ENCODE assay signal across 10 cellular contexts in the genomic region with DNA sequence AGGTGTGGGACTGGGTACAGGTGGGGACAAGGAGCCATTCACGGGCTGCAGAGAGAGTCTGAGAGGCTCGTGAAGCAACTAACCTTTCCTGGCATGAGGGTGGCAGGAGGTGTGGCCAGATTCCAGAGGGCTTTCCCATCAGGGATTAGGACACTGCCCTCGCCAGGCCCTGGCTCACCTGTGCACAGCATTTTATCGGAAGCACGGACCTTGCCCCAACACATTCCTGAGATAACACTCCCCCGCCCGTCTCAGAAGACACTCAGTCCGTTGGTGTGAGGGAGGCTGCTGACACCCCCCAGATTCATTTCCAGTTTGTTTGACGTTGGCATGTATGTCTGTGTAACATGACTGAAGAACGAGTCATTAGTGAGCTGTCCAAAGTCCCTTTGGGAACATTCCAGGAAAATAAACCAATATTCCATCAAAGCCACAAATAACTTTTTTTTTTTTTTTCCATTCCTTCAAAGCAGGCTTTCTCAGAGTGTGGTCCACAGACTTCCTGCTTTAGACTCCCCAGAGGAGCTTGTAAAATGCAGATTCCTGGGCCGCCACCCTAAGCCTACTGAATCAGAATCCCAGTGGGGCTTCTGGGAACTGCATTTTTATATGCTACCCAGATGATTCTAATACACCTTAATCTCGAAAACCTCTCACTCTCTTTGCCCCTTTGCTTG. TPM values are rescaled to one million over a fixed set of nuclear protein-coding genes. Genes with fewer than 3 reads are reported as not detected.
DNase-seq lines count a peak whose midpoint lies in the region; ATAC-seq, FAIRE-seq and TF ChIP-seq lines count a peak whose summit lies in the region.
"Had no signal": no experiment of that assay in that cellular context is flagged by ENCODE, and none has a peak within 500 bp of the region (broad histone marks: within the 10 kb centered on the region; RNA-seq: fewer than 3 reads in every experiment).

No MANE protein-coding gene starts in this region.

- TF ChIP-seq CTCF in A549 (IDR thresholded peaks at IDR 0.05) = peak; percentile 14; the same call in 1 of the 3 replicates
- TF ChIP-seq CTCF in breast epithelium (IDR thresholded peaks at IDR 0.05) = no peak
- TF ChIP-seq CTCF in HepG2 (CRISPR knock-in tag; IDR thresholded peaks at IDR 0.05) = peak; percentile 46
- no peak for TF ChIP-seq CTCF in GM20000 (IDR thresholded peaks at IDR 0.05; ENCODE audit: extremely low read depth, missing control alignments)

- H3K36me3 Mint-ChIP-seq in effector memory CD8-positive, alpha-beta T cell (ENCODE audit: insufficient read depth) = no peaks in the 10 kb centered on the region
- H3K36me3 Mint-ChIP-seq: IgD-negative memory B cell had no signal

- peaks cover 10% of the 10 kb centered on the region for H3K79me2 ChIP-seq in HepG2 (ENCODE audit: insufficient read depth, low read length)

- intact Hi-C loops in breast epithelium (cut with DNase I; ENCODE audit: low total_unique reads) (no loop called here), HepG2 (cut with micrococcal nuclease; ENCODE audit: unreplicated experiment) (loop anchor here (1.0 to 2.0 kb wide), 4 partner anchors 14 to 47 kb away; partner anchors contain the start of gene WWC1)

- H3K27me3 ChIP-seq in breast epithelium = no peaks in the 10 kb centered on the region
- no peaks in the 10 kb centered on the region for H3K27me3 ChIP-seq in HepG2 (ENCODE audit: control insufficient read depth in 1 of 2, insufficient read depth in 2 of 2, low read length in 2 of 2)

- no peak for TF ChIP-seq POLR2A in A549 (IDR thresholded peaks at IDR 0.05; ENCODE audit: low read length)
- TF ChIP-seq POLR2A in breast epithelium (IDR thresholded peaks at IDR 0.05) = no peak
- TF ChIP-seq POLR2A in HepG2 (IDR thresholded peaks at IDR 0.05; ENCODE audit: insufficient read depth in 1 of 2, low read depth in 2 of 2, low read length in 2 of 2) = no peak

- no peaks in the 10 kb centered on the region for H3K4me1 Mint-ChIP-seq in effector memory CD8-positive, alpha-beta T cell (ENCODE audit: low read depth in 2 of 2)

- peak; percentile 28 to 75; a peak in 4 of 5 replicates for TF ChIP-seq RAD21 in A549 (conservative IDR thresholded peaks at IDR 0.05 in 1 of 2, IDR thresholded peaks at IDR 0.05 in 1 of 2)
- TF ChIP-seq RAD21 in HepG2 (CRISPR knock-in tag; IDR thresholded peaks at IDR 0.05) = peak; percentile 29; the same call in 1 of the 2 replicates

- in situ Hi-C loops in HepG2 (cut with HindIII; ENCODE audit: extremely low pct_ligation_motif_present, low pct_unique_long_range_greater_than_20kb) = no loop called here

- no peaks in the 10 kb centered on the region for H3K9me3 Mint-ChIP-seq in effector memory CD8-positive, alpha-beta T cell

- H3K27ac ChIP-seq in A549 (peak overlapping the region; percentile 92 to 98), breast epithelium (peak overlapping the region; percentile 89), HepG2 (ENCODE audit: extremely low read length, insufficient read depth, low read length) (peak overlapping the region; percentile 87)

- no peaks in the 10 kb centered on the region for H3K9me3 ChIP-seq in A549
- no peaks in the 10 kb centered on the region for H3K9me3 ChIP-seq in breast epithelium
- H3K9me3 ChIP-seq in HepG2 (ENCODE audit: low read length) = no peaks in the 10 kb centered on the region

- CTCF ChIA-PET in A549 (lab: Yijun Ruan, JAX) = interaction anchor here (0.6 to 22.9 kb wide), 12 partner anchors 9 to 309 kb away, joined by 3 to 256 read pairs (median 5); partner anchors contain the start of gene WWC1
- CTCF ChIA-PET in HepG2 (lab: Yijun Ruan, JAX; ENCODE audit: low intra/inter-chr PET ratio, low total read pairs) = no interaction called here

- H3K4me3 Mint-ChIP-seq in effector memory CD8-positive, alpha-beta T cell = no peak overlapping the region
- H3K4me3 Mint-ChIP-seq: IgD-negative memory B cell had no signal

- peak; percentile 76 to 98 for DNase-seq in A549 (ENCODE audit: low read depth in 1 of 2, low spot score in 1 of 2)
- DNase-seq in HTR-8/SVneo (ENCODE audit: insufficient read length, low spot score) = peak; percentile 68
- peak; percentile 71 to 75 for DNase-seq in breast epithelium (ENCODE audit: low spot score in 2 of 2)
- peak; percentile 97 for DNase-seq in HepG2 (ENCODE audit: low spot score)
- DNase-seq in activated CD4-positive, alpha-beta T cell treated with anti-CD3 and anti-CD28 coated beads for 1 hour = no peak
- no peak for DNase-seq in GM20000 (ENCODE audit: low spot score)
- no peak for DNase-seq in effector memory CD8-positive, alpha-beta T cell
- DNase-seq in stimulated activated CD4-positive, alpha-beta T cell treated with anti-CD3 and anti-CD28 coated beads, Interleukin-12 subunit alpha, Interleukin-12 subunit beta, amount 100 ng/mL, for 4 hours = no peak
- DNase-seq: amygdala had no signal

- H3K4me2 ChIP-seq in A549 (peak overlapping the region; percentile 90), HepG2 (ENCODE audit: low read depth, low read length) (peak overlapping the region; percentile 98)

- H3K4me3 ChIP-seq in A549 (peak overlapping the region; percentile 4; the same call in 1 of the 3 replicates), breast epithelium (no peak overlapping the region), HepG2 (replicated peaks in 1 of 3; ENCODE audit: insufficient read depth in 1 of 3, low read depth in 2 of 3, low read length in 3 of 3) (peak overlapping the region; percentile 48 to 68 (median 54))

- peaks cover 8 to 15% of the 10 kb centered on the region in 2 donors for H3K27me3 Mint-ChIP-seq in effector memory CD8-positive, alpha-beta T cell

- 3% methylated on average over 12 of the region's 12 CpGs for WGBS in A549 (ENCODE audit: missing lambda C conversion rate)
- WGBS in HepG2 (ENCODE audit: low lambda C conversion rate) = 2% methylated on average over 9 of the region's 12 CpGs

- no TSS peak for BruUV-seq in HepG2 (replicated peaks; lab: Mats Ljungman, UMichigan)

- no peak overlapping the region for H2AFZ ChIP-seq in HepG2 (ENCODE audit: low read length)

- POLR2A ChIA-PET in A549 (lab: Yijun Ruan, JAX) = interaction anchor here (0.8 to 4.5 kb wide), 3 partner anchors 13 to 23 kb away, joined by 3 to 24 read pairs (median 4); partner anchors contain the start of gene WWC1
- POLR2A ChIA-PET in HepG2 (lab: Yijun Ruan, JAX) = interaction anchor here (0.8 to 4.2 kb wide), 11 partner anchors 12 to 54 kb away, joined by 3 to 44 read pairs (median 6); partner anchors contain the start of gene WWC1

- peak; percentile 97 to 99 for TF ChIP-seq EP300 in A549 (IDR thresholded peaks at IDR 0.05)
- peak in 1 of 2 experiments; percentile 89; a peak in 3 of 4 replicates for TF ChIP-seq EP300 in HepG2 (IDR thresholded peaks at IDR 0.05; ENCODE audit: low read depth in 2 of 2, low read length in 2 of 2)
- peak; percentile 78; the same call in 1 of the 2 replicates for TF ChIP-seq EP300 in HepG2 (CRISPR knock-in tag; IDR thresholded peaks at IDR 0.05; ENCODE audit: borderline replicate concordance)

- FAIRE-seq in A549 (lab: Jason Lieb, UNC) = peak; percentile 95
- peak; percentile 94 for FAIRE-seq in HTR-8/SVneo (lab: Jason Lieb, UNC)
- FAIRE-seq in HepG2 (lab: Jason Lieb, UNC) = peak; percentile 97

- H3K36me3 ChIP-seq in breast epithelium (no peaks in the 10 kb centered on the region), HepG2 (replicated peaks in 1 of 2; ENCODE audit: control insufficient read depth in 1 of 2, insufficient read depth in 2 of 2, low read length in 2 of 2) (no peaks in the 10 kb centered on the region; a peak in 1 of 5 replicates)

- no peak overlapping the region for H3K27ac Mint-ChIP-seq in effector memory CD8-positive, alpha-beta T cell

- no peaks in the 10 kb centered on the region for H4K20me1 ChIP-seq in HepG2 (ENCODE audit: insufficient read depth, low read length)

- peaks cover 89% of the 10 kb centered on the region for H3K4me1 ChIP-seq in A549
- peaks cover 0 to 6% of the 10 kb centered on the region in 2 donors for H3K4me1 ChIP-seq in breast epithelium
- H3K4me1 ChIP-seq in HepG2 (ENCODE audit: insufficient read depth, low read length) = peaks cover 77% of the 10 kb centered on the region

- peak; percentile 77 for ATAC-seq in A549
- ATAC-seq in HepG2 = peak; percentile 80
- no peak for ATAC-seq in effector memory CD8-positive, alpha-beta T cell (replicated peaks)

- peak overlapping the region; percentile 80 for H3K9ac ChIP-seq in HepG2 (ENCODE audit: insufficient read depth, low read depth, low read length)

TF ChIP-seq in A549, 52 proteins besides CTCF, POLR2A, EP300 and RAD21 (continues in another document):
- no peak for TF ChIP-seq PHF8 (IDR thresholded peaks at IDR 0.05; ENCODE audit: borderline replicate concordance, low read depth)

RNA-seq across cellular contexts. Expression of gene WWC1, which starts 23.4 kb away (rescaled TPM):
- polyA plus RNA-seq in A549 (2011; rRNA removed) = 75.0 and 98.1 TPM in 2 replicates
- polyA plus RNA-seq in A549 (2012; cell fraction: cytosol; rRNA removed) = 52.9 and 53.5 TPM in 2 replicates
- 45.0 and 53.1 TPM in 2 replicates for polyA plus RNA-seq in A549 (2012; cell fraction: nucleus; rRNA removed)
- polyA plus RNA-seq in A549 (2017; fragmentation: RNase III; extraction: RNeasy Plus Mini Kit Qiagen cat#74134 plus additional on column Dnase treatment) = 88.5 to 113 TPM (median 92.2 TPM) in 3 replicates
- 107 and 125 TPM in 2 replicates for polyA minus RNA-seq in A549 (2011; rRNA and poly(A)+ RNA removed)
- 10 to 100 TPM in 2 of 3 donors, under 1 TPM in 1; 0.96 to 59.9 (median 59.6) TPM for total RNA-seq in breast epithelium
- total RNA-seq in HepG2 (2016; rRNA removed; fragmentation: Illumina TruSeq; extraction: Trizol) = 17.3 and 17.9 TPM in 2 replicates
- 3.2 and 4.1 TPM in 2 replicates for total RNA-seq in HepG2 (2016; cell fraction: cytosol; rRNA removed; fragmentation: Illumina TruSeq; extraction: Trizol; ENCODE audit: low read depth)
- total RNA-seq in HepG2 (2016; cell fraction: insoluble cytoplasmic fraction; rRNA removed; fragmentation: Illumina TruSeq; extraction: Trizol) = 16.2 and 18.5 TPM in 2 replicates
- 11.3 and 13.4 TPM in 2 replicates for total RNA-seq in HepG2 (2016; cell fraction: membrane; rRNA removed; fragmentation: Illumina TruSeq; extraction: Trizol)
- 11.5 and 19.6 TPM in 2 replicates for total RNA-seq in HepG2 (2016; cell fraction: nucleus; rRNA removed; fragmentation: Illumina TruSeq; extraction: Trizol)
- 8.3 and 9.3 TPM in 2 replicates for polyA plus RNA-seq in HepG2 (2011; rRNA removed)
- 5.7 and 5.8 TPM in 2 replicates for polyA plus RNA-seq in HepG2 (2011; cell fraction: cytosol; rRNA removed)
- polyA plus RNA-seq in HepG2 (2011; cell fraction: nucleus; rRNA removed) = 9.7 and 10.0 TPM in 2 replicates
- 8.6 and 11.5 TPM in 2 replicates for polyA plus RNA-seq in HepG2 (2012)
- polyA plus RNA-seq in HepG2 (2016; cell fraction: cytosol; fragmentation: Illumina TruSeq; extraction: Trizol; ENCODE audit: low read depth) = 1.6 and 2.5 TPM in 2 replicates
- polyA plus RNA-seq in HepG2 (2016; cell fraction: insoluble cytoplasmic fraction; fragmentation: Illumina TruSeq; extraction: Trizol; ENCODE audit: low read depth) = 16.5 and 17.8 TPM in 2 replicates
- 7.0 and 8.7 TPM in 2 replicates for polyA plus RNA-seq in HepG2 (2016; cell fraction: membrane; fragmentation: Illumina TruSeq; extraction: Trizol; ENCODE audit: low read depth)
- polyA plus RNA-seq in HepG2 (2016; cell fraction: nucleus; fragmentation: Illumina TruSeq; extraction: Trizol; ENCODE audit: insufficient read depth, low read depth) = 16.3 and 18.5 TPM in 2 replicates
- polyA minus RNA-seq in HepG2 (2011; rRNA and poly(A)+ RNA removed; ENCODE audit: low replicate concordance) = 12.6 and 55.5 TPM in 2 replicates
- polyA minus RNA-seq in HepG2 (2011; cell fraction: cytosol; rRNA and poly(A)+ RNA removed) = 6.4 and 7.6 TPM in 2 replicates
- 12.2 and 12.5 TPM in 2 replicates for polyA minus RNA-seq in HepG2 (2011; cell fraction: nucleus; rRNA and poly(A)+ RNA removed)

Comparison
In these comparisons a context has a peak if more than half of its experiments do, and no peak if none do; other contexts are left out.
1. DNase-seq: peak in A549 (2 of 2), HTR-8/SVneo (single experiment), breast epithelium (2 of 2) and HepG2 (single experiment); none in activated CD4-positive, alpha-beta T cell treated with anti-CD3 and anti-CD28 coated beads for 1 hour (single experiment), GM20000 (single experiment), effector memory CD8-positive, alpha-beta T cell (0 of 3) and stimulated activated CD4-positive, alpha-beta T cell treated with anti-CD3 and anti-CD28 coated beads, Interleukin-12 subunit alpha, Interleukin-12 subunit beta, amount 100 ng/mL, for 4 hours (single experiment).
2. H3K4me3 ChIP-seq: peak in A549 (single experiment) and HepG2 (3 of 3); none in breast epithelium (0 of 3).
3. CTCF ChIP-seq: peak in A549 (single experiment) and HepG2 (single experiment); none in breast epithelium (0 of 3) and GM20000 (single experiment).
4. Of the 38 proteins assayed by ChIP-seq in both HepG2 and A549: peak only in HepG2: CHD4, EHMT2 and HDAC2; only in A549: BCL3, CEBPB, ESRRA, JUNB, KDM1A, MAFK and 3 more; in both: CTCF, EP300, FOSL2, JUN and RAD21; in neither: 19; mixed calls (peak in some experiments, not most) for 2.
5. Peak in every context shown above with its lines, with median percentiles within 50 percentile points of each other: H3K27ac ChIP-seq.